In the genomic region with DNA sequence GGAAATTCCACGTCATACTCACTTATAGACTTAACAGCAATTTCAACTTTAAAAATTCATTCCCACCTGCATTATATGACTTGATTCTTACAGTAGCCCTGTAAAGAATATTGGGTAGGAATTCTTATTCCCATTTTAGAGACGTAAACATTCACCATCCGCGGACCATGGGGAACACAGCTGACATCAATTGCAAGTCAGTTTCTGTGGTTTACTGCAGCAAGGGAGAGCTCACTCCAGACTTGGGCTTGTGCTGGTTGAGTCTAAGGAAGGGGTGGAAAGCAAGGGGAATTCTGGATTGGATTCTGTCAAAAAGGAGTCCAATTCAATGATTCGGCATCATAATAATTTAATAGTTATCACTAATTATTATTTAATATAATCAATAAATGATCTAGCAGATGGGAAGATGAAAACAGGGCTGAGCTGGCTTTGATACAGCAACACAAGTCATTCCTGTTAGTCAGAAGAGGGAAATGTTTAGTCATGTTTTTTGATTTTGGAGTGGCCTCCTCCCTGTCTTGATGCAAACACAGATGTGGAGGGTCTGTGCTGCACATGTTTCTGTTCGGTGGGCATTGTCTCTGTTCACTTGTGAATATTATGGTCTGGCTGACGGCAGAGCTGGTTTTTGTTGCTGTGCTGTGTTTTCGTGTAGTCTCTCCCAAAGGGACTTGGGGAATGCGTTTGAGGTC, we compare ENCODE assay signal across 12 cellular contexts. TPM values are rescaled to one million over a fixed set of nuclear protein-coding genes. Genes with fewer than 3 reads are reported as not detected.
DNase-seq lines count a peak whose midpoint lies in the region; ATAC-seq lines count a peak whose summit lies in the region.
"Had no signal": no experiment of that assay in that cellular context is flagged by ENCODE, and none has a peak within 500 bp of the region (broad histone marks: within the 10 kb centered on the region; RNA-seq: fewer than 3 reads in every experiment).

No MANE protein-coding gene starts in this region.

- H3K36me3 Mint-ChIP-seq in activated T-helper 17 cell treated with anti-CD3 and anti-CD28 coated beads, Interleukin-2, amount 50 U/mL, for 72 hours (ENCODE audit: low read depth), result no peaks in the 10 kb centered on the region
- peaks cover 0 to 8% (median 0%) of the 10 kb centered on the region in 3 donors for H3K36me3 Mint-ChIP-seq in immature natural killer cell
- H3K36me3 Mint-ChIP-seq in stimulated activated naive CD8-positive, alpha-beta T cell treated with anti-CD3 and anti-CD28 coated beads, Interleukin-15, Interleukin-2, amounts not matched to agents 100 ng/mL and 50 ng/mL, for 24 hours (ENCODE audit: low read depth), result no peaks in the 10 kb centered on the region
- H3K36me3 Mint-ChIP-seq in T-helper 17 cell (ENCODE audit: low read depth), result no peaks in the 10 kb centered on the region

- peak; percentile 40 for ATAC-seq in activated T-helper 17 cell treated with anti-CD3 and anti-CD28 coated beads, Interleukin-2, amount 50 U/mL, for 72 hours (replicated peaks)
- ATAC-seq in GM18520 (IDR thresholded peaks at IDR 0.05; ENCODE audit: unreplicated experiment) (no peak), T-helper 17 cell (no peak), HG03571 (IDR thresholded peaks at IDR 0.05; ENCODE audit: unreplicated experiment) (no peak), GM18909 (IDR thresholded peaks at IDR 0.05; ENCODE audit: poor library complexity, unreplicated experiment) (no peak)

- peak overlapping the region; percentile 38 for H3K27ac Mint-ChIP-seq in activated T-helper 17 cell treated with anti-CD3 and anti-CD28 coated beads, Interleukin-2, amount 50 U/mL, for 72 hours
- H3K27ac Mint-ChIP-seq in immature natural killer cell (peak overlapping the region in 5 of 6 donors; percentile 11 to 49 (median 15)), T-helper 17 cell (no peak overlapping the region)
- H3K27ac Mint-ChIP-seq in stimulated activated naive CD8-positive, alpha-beta T cell treated with anti-CD3 and anti-CD28 coated beads, Interleukin-15, Interleukin-2, amounts not matched to agents 100 ng/mL and 50 ng/mL, for 24 hours, result peak overlapping the region; percentile 89

- H3K9me3 Mint-ChIP-seq in activated T-helper 17 cell treated with anti-CD3 and anti-CD28 coated beads, Interleukin-2, amount 50 U/mL, for 72 hours, result no peaks in the 10 kb centered on the region
- no peaks in the 10 kb centered on the region for H3K9me3 Mint-ChIP-seq in immature natural killer cell
- H3K9me3 Mint-ChIP-seq in stimulated activated naive CD8-positive, alpha-beta T cell treated with anti-CD3 and anti-CD28 coated beads, Interleukin-15, Interleukin-2, amounts not matched to agents 100 ng/mL and 50 ng/mL, for 24 hours, result no peaks in the 10 kb centered on the region
- H3K9me3 Mint-ChIP-seq: T-helper 2 cell treated with Interferon-gamma antibody and Interleukin-4, amounts not matched to agents 5 μg/mL and 100 μg/mL, for 36 hours had no signal

- H3K27me3 Mint-ChIP-seq in activated T-helper 17 cell treated with anti-CD3 and anti-CD28 coated beads, Interleukin-2, amount 50 U/mL, for 72 hours, result no peaks in the 10 kb centered on the region
- H3K27me3 Mint-ChIP-seq in immature natural killer cell (ENCODE audit: low read depth in 3 of 3) (no peaks in the 10 kb centered on the region), T-helper 17 cell (no peaks in the 10 kb centered on the region)
- no peaks in the 10 kb centered on the region for H3K27me3 Mint-ChIP-seq in stimulated activated naive CD8-positive, alpha-beta T cell treated with anti-CD3 and anti-CD28 coated beads, Interleukin-15, Interleukin-2, amounts not matched to agents 100 ng/mL and 50 ng/mL, for 24 hours

- DNase-seq in HS-27A (ENCODE audit: low read depth) (peak; percentile 75), immature natural killer cell (no peak), T-helper 17 cell (no peak)
- DNase-seq: amygdala; NCI-H1694; stimulated activated CD4-positive, alpha-beta T cell treated with anti-CD3 and anti-CD28 coated beads, Interleukin-4, amount 100 ng/mL, for 4 hours had no signal

- H3K4me1 Mint-ChIP-seq in activated T-helper 17 cell treated with anti-CD3 and anti-CD28 coated beads, Interleukin-2, amount 50 U/mL, for 72 hours, result no peaks in the 10 kb centered on the region
- H3K4me1 Mint-ChIP-seq in immature natural killer cell (peaks cover 34 to 63% of the 10 kb centered on the region in 2 donors), T-helper 17 cell (peaks cover 5% of the 10 kb centered on the region)
- peaks cover 31% of the 10 kb centered on the region for H3K4me1 Mint-ChIP-seq in stimulated activated naive CD8-positive, alpha-beta T cell treated with anti-CD3 and anti-CD28 coated beads, Interleukin-15, Interleukin-2, amounts not matched to agents 100 ng/mL and 50 ng/mL, for 24 hours (ENCODE audit: low read depth)

- no peak overlapping the region for H3K4me3 Mint-ChIP-seq in activated T-helper 17 cell treated with anti-CD3 and anti-CD28 coated beads, Interleukin-2, amount 50 U/mL, for 72 hours
- H3K4me3 Mint-ChIP-seq in immature natural killer cell, result no peak overlapping the region
- no peak overlapping the region for H3K4me3 Mint-ChIP-seq in stimulated activated naive CD8-positive, alpha-beta T cell treated with anti-CD3 and anti-CD28 coated beads, Interleukin-15, Interleukin-2, amounts not matched to agents 100 ng/mL and 50 ng/mL, for 24 hours
- no peak overlapping the region for H3K4me3 Mint-ChIP-seq in T-helper 17 cell
- H3K4me3 Mint-ChIP-seq: T-helper 2 cell treated with Interferon-gamma antibody and Interleukin-4, amounts not matched to agents 5 μg/mL and 100 μg/mL, for 36 hours had no signal

- no peaks in the 10 kb centered on the region for H3K9me3 ChIP-seq in T-helper 17 cell (ENCODE audit: control insufficient read depth, low read length, poor library complexity, severe bottlenecking)

RNA-seq across cellular contexts. Expression of gene LIPC, which starts 9.7 kb away (rescaled TPM):
- under 1 TPM; 0.17 to 0.26 TPM for total RNA-seq in activated T-helper 17 cell treated with anti-CD3 and anti-CD28 coated beads, Interleukin-2, amount 50 U/mL, for 72 hours
- polyA plus RNA-seq in immature natural killer cell, result 1 to 10 TPM; 2.4 to 6.8 (median 2.8) TPM
- total RNA-seq in T-helper 17 cell, result 1 to 10 TPM; 1.0 to 3.2 TPM
